ENCODE assay signal across 20 cellular contexts in genomic region chr6:90315354-90315960, GRCh38.
"Had no signal": no experiment of that assay in that cellular context is flagged by ENCODE, and none has a peak within 500 bp of the region (broad histone marks: within the 10 kb centered on the region; RNA-seq: fewer than 3 reads in every experiment).

No MANE protein-coding gene starts in this region.

- H3K4me3 ChIP-seq: adrenal gland, breast epithelium, coronary artery, gastroesophageal sphincter, pancreas, right lobe of liver had no signal

- H3K9me3 ChIP-seq: adrenal gland, breast epithelium, gastroesophageal sphincter, neutrophil, pancreas, right lobe of liver had no signal

- H3K4me3 Mint-ChIP-seq: activated T-helper 1 cell treated with anti-CD3 and anti-CD28 coated beads, Interleukin-12 subunit alpha, Interleukin-12 subunit beta, Interleukin-2, Interleukin-4 antibody, amounts not matched to agents 30 ng/mL and 10 ng/mL and 1 ng/mL, durations not matched to agents 14 hours and 24 hours and 36 hours; immature natural killer cell; natural killer cell treated with Interleukin-12 subunit alpha and Interleukin-12 subunit beta and Interleukin-15 and Interleukin-18, amount 100 ng/mL, for 72 hours; stimulated activated effector memory CD8-positive, alpha-beta T cell treated with anti-CD3 and anti-CD28 coated beads, Interleukin-12 subunit alpha, Interleukin-12 subunit beta, amount 100 ng/mL, for 72 hours had no signal

- DNase-seq: activated CD4-positive, alpha-beta T cell treated with anti-CD3 and anti-CD28 coated beads, Interleukin-2, amount 50 U/mL, for 48 hours; activated gamma-delta T cell treated with Interleukin-2 at 50 U/mL for 16 hours; activated T-cell treated with anti-CD3 and anti-CD28 coated beads for 4 hours; adrenal gland; immature natural killer cell; kidney glomerular epithelial cell; pancreas; right lobe of liver; small intestine; stimulated activated CD4-positive, alpha-beta T cell treated with anti-CD3 and anti-CD28 coated beads, Interleukin-4, amount 100 ng/mL, for 24 hours; T-helper 2 cell; WERI-Rb-1 had no signal

- H3K4me1 Mint-ChIP-seq: immature natural killer cell had no signal

- ATAC-seq: activated naive CD4-positive, alpha-beta T cell treated with anti-CD3 and anti-CD28 coated beads, Interleukin-2, amount 50 U/mL, for 72 hours; gastroesophageal sphincter; natural killer cell treated with Interleukin-12 subunit alpha and Interleukin-12 subunit beta and Interleukin-15 and Interleukin-18, amount 100 ng/mL, for 72 hours; pancreas; right lobe of liver; stimulated activated effector memory CD8-positive, alpha-beta T cell treated with anti-CD3 and anti-CD28 coated beads, Interleukin-12 subunit alpha, Interleukin-12 subunit beta, amount 100 ng/mL, for 72 hours had no signal

- H3K27ac Mint-ChIP-seq: activated naive CD4-positive, alpha-beta T cell treated with anti-CD3 and anti-CD28 coated beads, Interleukin-2, amount 50 U/mL, for 72 hours; activated T-helper 1 cell treated with anti-CD3 and anti-CD28 coated beads, Interleukin-12 subunit alpha, Interleukin-12 subunit beta, Interleukin-2, Interleukin-4 antibody, amounts not matched to agents 30 ng/mL and 10 ng/mL and 1 ng/mL, durations not matched to agents 14 hours and 24 hours and 36 hours; immature natural killer cell; natural killer cell treated with Interleukin-12 subunit alpha and Interleukin-12 subunit beta and Interleukin-15 and Interleukin-18, amount 100 ng/mL, for 72 hours; stimulated activated effector memory CD8-positive, alpha-beta T cell treated with anti-CD3 and anti-CD28 coated beads, Interleukin-12 subunit alpha, Interleukin-12 subunit beta, amount 100 ng/mL, for 72 hours had no signal

- H3K36me3 ChIP-seq: adrenal gland, breast epithelium, gastroesophageal sphincter, neutrophil, pancreas, right lobe of liver, WERI-Rb-1 had no signal

- H3K9me3 Mint-ChIP-seq: activated naive CD4-positive, alpha-beta T cell treated with anti-CD3 and anti-CD28 coated beads, Interleukin-2, amount 50 U/mL, for 72 hours; activated T-helper 1 cell treated with anti-CD3 and anti-CD28 coated beads, Interleukin-12 subunit alpha, Interleukin-12 subunit beta, Interleukin-2, Interleukin-4 antibody, amounts not matched to agents 30 ng/mL and 10 ng/mL and 1 ng/mL, durations not matched to agents 14 hours and 24 hours and 36 hours; immature natural killer cell; natural killer cell treated with Interleukin-12 subunit alpha and Interleukin-12 subunit beta and Interleukin-15 and Interleukin-18, amount 100 ng/mL, for 72 hours; stimulated activated effector memory CD8-positive, alpha-beta T cell treated with anti-CD3 and anti-CD28 coated beads, Interleukin-12 subunit alpha, Interleukin-12 subunit beta, amount 100 ng/mL, for 72 hours had no signal

- H3K27me3 ChIP-seq: adrenal gland, breast epithelium, pancreas, right lobe of liver had no signal

- H3K27ac ChIP-seq: adrenal gland, breast epithelium, coronary artery, gastroesophageal sphincter, neutrophil, pancreas, right lobe of liver, WERI-Rb-1 had no signal

- H3K36me3 Mint-ChIP-seq: activated naive CD4-positive, alpha-beta T cell treated with anti-CD3 and anti-CD28 coated beads, Interleukin-2, amount 50 U/mL, for 72 hours; immature natural killer cell; natural killer cell treated with Interleukin-12 subunit alpha and Interleukin-12 subunit beta and Interleukin-15 and Interleukin-18, amount 100 ng/mL, for 72 hours; stimulated activated effector memory CD8-positive, alpha-beta T cell treated with anti-CD3 and anti-CD28 coated beads, Interleukin-12 subunit alpha, Interleukin-12 subunit beta, amount 100 ng/mL, for 72 hours had no signal
